Comparison of ENCODE assay signal across 1 cellular context in genomic region chr12:6883683-6884082, GRCh38.
TF ChIP-seq lines count a peak whose summit lies in the region.

No MANE protein-coding gene starts in this region.

TF ChIP-seq in IMR-90, 13 proteins besides CTCF, POLR2A, EP300 and RAD21:
- no peak for TF ChIP-seq CHD1 (IDR thresholded peaks at IDR 0.05; ENCODE audit: low read depth, low read length)
- no peak for TF ChIP-seq SMC3 (IDR thresholded peaks at IDR 0.05; ENCODE audit: low read depth, low read length)
TF ChIP-seq in IMR-90: peak in this region for 0.
